In the genomic region with DNA sequence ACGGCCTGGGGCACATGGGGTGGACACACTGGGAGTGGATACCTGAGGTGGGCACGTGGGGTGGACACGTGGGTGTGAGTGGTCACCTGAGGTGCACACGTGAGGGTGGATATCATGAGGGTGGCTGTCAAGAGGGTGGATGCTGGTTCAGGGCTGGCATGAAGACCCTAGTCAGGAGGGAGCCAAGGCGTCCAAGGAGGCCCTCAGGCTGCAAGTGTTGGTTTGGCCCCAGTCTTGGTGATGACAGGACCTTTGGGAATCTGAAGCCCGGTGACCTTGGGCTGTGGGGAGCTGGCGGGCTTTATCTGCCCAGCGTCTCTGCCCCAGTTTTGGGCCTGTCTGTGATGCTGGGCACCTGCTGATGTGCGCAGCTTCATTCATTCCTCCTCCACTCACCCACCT, we compare ENCODE assay signal across 1 cellular context.
A peak's percentile ranks its signal among the peaks of the same experiment; 100 is the strongest.
TF ChIP-seq lines count a peak whose summit lies in the region.

No MANE protein-coding gene starts in this region.

TF ChIP-seq in HepG2, 621 proteins besides CTCF, POLR2A, EP300 and RAD21:
- TF ChIP-seq ELF1 (CRISPR knock-in tag; IDR thresholded peaks at IDR 0.05) (no peak), EEA1 (CRISPR knock-in tag; IDR thresholded peaks at IDR 0.05; ENCODE audit: borderline replicate concordance) (no peak), HNRNPL (IDR thresholded peaks at IDR 0.05; ENCODE audit: low read depth, low read length) (no peak), ZNF350 (CRISPR knock-in tag; IDR thresholded peaks at IDR 0.05; ENCODE audit: borderline replicate concordance, low read depth) (no peak), HOMEZ (CRISPR knock-in tag; IDR thresholded peaks at IDR 0.05; ENCODE audit: low read depth) (no peak), MNT (IDR thresholded peaks at IDR 0.05) (peak; percentile 82), NR2F6 (IDR thresholded peaks at IDR 0.05) (no peak), NR2F6 (CRISPR knock-in tag; IDR thresholded peaks at IDR 0.05) (no peak)
